ENCODE assay signal across 12 cellular contexts in the genomic region with DNA sequence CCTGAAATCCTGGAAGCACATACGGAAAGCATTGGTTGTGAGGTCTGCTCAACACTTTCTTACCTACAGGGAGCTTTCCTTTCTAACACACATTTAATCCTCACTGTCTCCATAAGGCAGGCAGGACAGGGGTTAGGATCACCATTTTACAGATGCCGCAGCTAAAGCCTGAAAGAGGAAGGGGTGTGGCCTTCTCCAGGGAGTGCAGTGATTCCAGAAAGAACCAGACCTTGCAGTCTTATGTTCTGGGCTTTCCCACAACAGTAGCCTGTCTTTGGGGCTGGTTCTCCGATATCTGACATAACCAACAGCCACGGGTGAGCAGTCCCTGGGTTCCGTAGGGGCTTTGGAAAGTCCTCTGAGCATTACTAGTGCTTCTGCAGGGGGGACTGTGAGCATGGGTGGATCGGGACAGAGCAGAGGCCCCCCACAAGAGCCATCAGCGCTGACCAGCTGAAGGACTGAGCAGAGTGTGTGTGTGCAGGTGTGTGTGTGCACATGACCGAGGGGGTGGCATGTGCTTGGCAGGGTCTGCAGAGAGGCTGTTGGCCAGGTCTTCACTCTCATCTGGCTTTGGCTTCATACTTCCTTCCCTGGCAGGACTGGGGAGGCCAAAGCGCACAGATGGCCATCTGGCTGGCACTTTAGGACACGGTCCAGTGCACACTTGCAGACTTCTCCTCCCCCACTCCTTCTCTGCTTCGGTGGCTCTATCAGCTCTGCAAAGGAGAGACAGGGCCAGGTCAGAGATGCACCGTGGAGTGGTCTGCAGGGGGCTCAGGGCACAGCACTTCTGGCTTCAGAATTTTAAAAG.
DNase-seq lines count a peak whose midpoint lies in the region; ATAC-seq and TF ChIP-seq lines count a peak whose summit lies in the region.
"Had no signal": no experiment of that assay in that cellular context is flagged by ENCODE, and none has a peak within 500 bp of the region (broad histone marks: within the 10 kb centered on the region; RNA-seq: fewer than 3 reads in every experiment).

No MANE protein-coding gene starts in this region.

- H3K4me1 ChIP-seq in Loucy (ENCODE audit: insufficient read depth, low read length, poor library complexity, severe bottlenecking) (peaks cover 36% of the 10 kb centered on the region), OCI-LY7 (ENCODE audit: insufficient read depth, low read length, poor library complexity, severe bottlenecking) (peaks cover 7% of the 10 kb centered on the region), heart left ventricle (peaks cover 0 to 47% (median 22%) of the 10 kb centered on the region in 12 donors), sigmoid colon (peaks cover 0 to 78% (median 65%) of the 10 kb centered on the region in 4 donors)

- H3K27ac ChIP-seq in OCI-LY7 (ENCODE audit: low read depth, low read length, poor library complexity, severe bottlenecking) = no peak overlapping the region
- peak overlapping the region in 5 of 12 donors; percentile 2 to 58 (median 32) for H3K27ac ChIP-seq in heart left ventricle
- peak overlapping the region; percentile 27 to 58 (median 42) for H3K27ac ChIP-seq in sigmoid colon

- H3K9me3 ChIP-seq in Loucy (ENCODE audit: insufficient read depth, low read depth, low read length) (no peaks in the 10 kb centered on the region), OCI-LY7 (ENCODE audit: low read length) (no peaks in the 10 kb centered on the region), heart left ventricle (peaks cover 0 to 3% (median 0%) of the 10 kb centered on the region in 12 donors), sigmoid colon (no peaks in the 10 kb centered on the region)

- H3K27ac Mint-ChIP-seq in progenitor cell of endocrine pancreas = no peak overlapping the region
- H3K27ac Mint-ChIP-seq: stimulated activated effector memory CD8-positive, alpha-beta T cell treated with anti-CD3 and anti-CD28 coated beads, Interleukin-12 subunit alpha, Interleukin-12 subunit beta, amount 100 ng/mL, for 72 hours had no signal

- H3K9me3 Mint-ChIP-seq in progenitor cell of endocrine pancreas (ENCODE audit: low read depth) = no peaks in the 10 kb centered on the region
- H3K9me3 Mint-ChIP-seq: stimulated activated effector memory CD8-positive, alpha-beta T cell treated with anti-CD3 and anti-CD28 coated beads, Interleukin-12 subunit alpha, Interleukin-12 subunit beta, amount 100 ng/mL, for 72 hours had no signal

- H3K4me3 ChIP-seq in Loucy (ENCODE audit: low read length, poor library complexity, severe bottlenecking) = no peak overlapping the region
- H3K4me3 ChIP-seq in OCI-LY7 (ENCODE audit: low read depth, low read length, poor library complexity, severe bottlenecking) = no peak overlapping the region
- H3K4me3 ChIP-seq in heart left ventricle = no peak overlapping the region
- no peak overlapping the region for H3K4me3 ChIP-seq in sigmoid colon

- POLR2A ChIA-PET in OCI-LY7 (lab: Charles Lee) = no interaction called here

- TF ChIP-seq CTCF in Loucy (conservative IDR thresholded peaks at IDR 0.05; ENCODE audit: low read length) (no peak), OCI-LY7 (conservative IDR thresholded peaks at IDR 0.05; ENCODE audit: low read length) (no peak), heart left ventricle (IDR thresholded peaks at IDR 0.05) (no peak), sigmoid colon (IDR thresholded peaks at IDR 0.05) (no peak), progenitor cell of endocrine pancreas (IDR thresholded peaks at IDR 0.05; ENCODE audit: unreplicated experiment) (no peak)

- H3K4me3 Mint-ChIP-seq in progenitor cell of endocrine pancreas (ENCODE audit: low read depth) = no peak overlapping the region
- H3K4me3 Mint-ChIP-seq: stimulated activated effector memory CD8-positive, alpha-beta T cell treated with anti-CD3 and anti-CD28 coated beads, Interleukin-12 subunit alpha, Interleukin-12 subunit beta, amount 100 ng/mL, for 72 hours had no signal

- H3K27me3 ChIP-seq in Loucy (ENCODE audit: insufficient read depth, low read length, poor library complexity, severe bottlenecking) (no peaks in the 10 kb centered on the region), heart left ventricle (no peaks in the 10 kb centered on the region), sigmoid colon (no peaks in the 10 kb centered on the region)

- H3K9me2 ChIP-seq in Loucy (replicated peaks; ENCODE audit: low read depth, low read length) = no peaks in the 10 kb centered on the region
- no peaks in the 10 kb centered on the region for H3K9me2 ChIP-seq in OCI-LY7 (ENCODE audit: insufficient read depth, low read length)

- DNase-seq in OCI-LY7 (ENCODE audit: low spot score) = peak; percentile 33
- DNase-seq in heart left ventricle = peak in 1 of 5 donors; percentile 47
- DNase-seq in sigmoid colon = peak; percentile 55
- DNase-seq in stimulated activated CD4-positive, alpha-beta T cell treated with anti-CD3 and anti-CD28 coated beads, Interleukin-2, amount 100 ng/mL, for 48 hours = no peak
- DNase-seq in progenitor cell of endocrine pancreas (ENCODE audit: low spot score, unreplicated experiment) = no peak
- no peak for DNase-seq in SIG-M5 treated with dmso at 0.1 percent for 504 hours (lab: John Stamatoyannopoulos, UW; ENCODE audit: unreplicated experiment)
- DNase-seq: activated CD4-positive, alpha-beta T cell treated with anti-CD3 and anti-CD28 coated beads for 4 hours; activated effector memory CD4-positive, alpha-beta T cell treated with Interleukin-2 at 50 U/mL for 16 hours; erythroblast; NCI-H1436 had no signal

- intact Hi-C loops in OCI-LY7 (cut with micrococcal nuclease; ENCODE audit: unreplicated experiment) (loop anchor here (10.0 kb wide), 1 partner anchor 761 kb away; no protein-coding TSS in a partner anchor), heart left ventricle (cut with DNase I) (loop anchor here in 1 of 10 donors (10.0 kb wide), 2 partner anchors 389 to 631 kb away; a partner anchor contains a TSS), sigmoid colon (cut with DNase I) (loop anchor here (5.0 kb wide), 1 partner anchor 127 kb away; no protein-coding TSS in a partner anchor)

- H3K36me3 Mint-ChIP-seq in progenitor cell of endocrine pancreas (ENCODE audit: insufficient read depth) = no peaks in the 10 kb centered on the region
- H3K36me3 Mint-ChIP-seq: stimulated activated effector memory CD8-positive, alpha-beta T cell treated with anti-CD3 and anti-CD28 coated beads, Interleukin-12 subunit alpha, Interleukin-12 subunit beta, amount 100 ng/mL, for 72 hours had no signal

- BruUV-seq in OCI-LY7 (replicated peaks; lab: Mats Ljungman, UMichigan) = no TSS peak

- WGBS in heart left ventricle, 4 donors = 58 to 68% (median 67%) methylated on average over 12 of the region's 12 CpGs
- 81 to 84% methylated on average over 12 of the region's 12 CpGs for WGBS in sigmoid colon, 2 donors

- no peaks in the 10 kb centered on the region for H3K36me3 ChIP-seq in Loucy (ENCODE audit: insufficient read depth, low read length)
- no peaks in the 10 kb centered on the region for H3K36me3 ChIP-seq in OCI-LY7 (ENCODE audit: insufficient read depth, low read length)
- H3K36me3 ChIP-seq in heart left ventricle = no peaks in the 10 kb centered on the region
- no peaks in the 10 kb centered on the region for H3K36me3 ChIP-seq in sigmoid colon

- TF ChIP-seq EP300 in sigmoid colon (IDR thresholded peaks at IDR 0.05) = no peak

- H4K20me1 ChIP-seq in Loucy (ENCODE audit: insufficient read depth, low read length, poor library complexity, severe bottlenecking) = no peaks in the 10 kb centered on the region
- H4K20me1 ChIP-seq in OCI-LY7 (ENCODE audit: insufficient read depth, low read length) = no peaks in the 10 kb centered on the region

- H3K4me2 ChIP-seq in Loucy (ENCODE audit: low read depth, low read length, poor library complexity, severe bottlenecking) (peak overlapping the region; percentile 12), OCI-LY7 (ENCODE audit: low read length) (no peak overlapping the region)

- no peaks in the 10 kb centered on the region for H3F3A ChIP-seq in Loucy (ENCODE audit: low read depth)

- peak overlapping the region; percentile 28; the same call in 1 of the 2 replicates for H2AFZ ChIP-seq in Loucy (ENCODE audit: low read length)
- no peak overlapping the region for H2AFZ ChIP-seq in OCI-LY7 (ENCODE audit: low read length)

- H3K79me2 ChIP-seq in Loucy (ENCODE audit: insufficient read depth, low read length) = no peaks in the 10 kb centered on the region
- no peaks in the 10 kb centered on the region for H3K79me2 ChIP-seq in OCI-LY7 (ENCODE audit: insufficient read depth, low read depth, low read length)

- H3K4me1 Mint-ChIP-seq in progenitor cell of endocrine pancreas (ENCODE audit: low read depth) = peaks cover 17% of the 10 kb centered on the region

- ATAC-seq in heart left ventricle = peak; percentile 17 to 51 (median 42)
- ATAC-seq: stimulated activated effector memory CD8-positive, alpha-beta T cell treated with anti-CD3 and anti-CD28 coated beads, Interleukin-12 subunit alpha, Interleukin-12 subunit beta, amount 100 ng/mL, for 72 hours had no signal

- H3K27me3 Mint-ChIP-seq in progenitor cell of endocrine pancreas = peaks cover 37% of the 10 kb centered on the region

- no peak overlapping the region for H3K9ac ChIP-seq in Loucy (ENCODE audit: low read depth, low read length, poor library complexity, severe bottlenecking)

- CTCF ChIA-PET in OCI-LY7 (lab: Charles Lee; ENCODE audit: unreplicated experiment) = no interaction called here

- TF ChIP-seq POLR2A in heart left ventricle (IDR thresholded peaks at IDR 0.05) (no peak), sigmoid colon (IDR thresholded peaks at IDR 0.05) (no peak)

Comparison
In these comparisons a context has a peak if more than half of its experiments do, and no peak if none do; other contexts are left out.
1. DNase-seq: peak in OCI-LY7 (single experiment) and sigmoid colon (single experiment); none in stimulated activated CD4-positive, alpha-beta T cell treated with anti-CD3 and anti-CD28 coated beads, Interleukin-2, amount 100 ng/mL, for 48 hours (0 of 2), progenitor cell of endocrine pancreas (single experiment) and SIG-M5 treated with dmso at 0.1 percent for 504 hours (single experiment).